ENCODE assay signal across 11 cellular contexts in genomic region chr7:114416089-114416990, GRCh38. TPM values are rescaled to one million over a fixed set of nuclear protein-coding genes. Genes with fewer than 3 reads are reported as not detected.
DNase-seq lines count a peak whose midpoint lies in the region; FAIRE-seq and TF ChIP-seq lines count a peak whose summit lies in the region.
"Had no signal": no experiment of that assay in that cellular context is flagged by ENCODE, and none has a peak within 500 bp of the region (broad histone marks: within the 10 kb centered on the region; RNA-seq: fewer than 3 reads in every experiment).

No MANE protein-coding gene starts in this region.

- no peaks in the 10 kb centered on the region for H3K27me3 ChIP-seq in sigmoid colon

- no peaks in the 10 kb centered on the region for H3K36me3 ChIP-seq in sigmoid colon

- H3K27ac ChIP-seq in sigmoid colon: peak overlapping the region; percentile 79 to 91 (median 85)

- TF ChIP-seq CTCF in fibroblast of the aortic adventitia (IDR thresholded peaks at IDR 0.05; ENCODE audit: insufficient read depth, low read length) (no peak), sigmoid colon (IDR thresholded peaks at IDR 0.05) (no peak)

- no peaks in the 10 kb centered on the region for H3K9me3 ChIP-seq in sigmoid colon

- TF ChIP-seq POLR2A in sigmoid colon (IDR thresholded peaks at IDR 0.05): no peak

- no peak for TF ChIP-seq EP300 in sigmoid colon (IDR thresholded peaks at IDR 0.05)

- intact Hi-C loops in sigmoid colon (cut with DNase I): loop anchor here (5.0 to 10.0 kb wide), 2 partner anchors 241 to 1258 kb away; no protein-coding TSS in a partner anchor

- DNase-seq in NCI-H345 (lab: John Stamatoyannopoulos, UW) (peak; percentile 36), fibroblast of the aortic adventitia (ENCODE audit: low read depth) (no peak), sigmoid colon (no peak), AG08396 (ENCODE audit: low spot score) (no peak), HPDE6-E6E7 (ENCODE audit: extremely low spot score) (no peak), HUDEP-2 (lab: John Stamatoyannopoulos, UW; ENCODE audit: unreplicated experiment in 76 of 76) (no peak), NCI-H446 treated with DMSO at 0.1 percent for 48 hours (lab: John Stamatoyannopoulos, UW) (no peak)
- DNase-seq: activated CD4-positive, alpha-beta memory T cell treated with anti-CD3 and anti-CD28 coated beads, Interleukin-2, amount 10 ng/mL, durations not matched to agents 7 days and 5 days; caudate nucleus; T-helper 17 cell had no signal

- peaks cover 0 to 46% (median 27%) of the 10 kb centered on the region in 4 donors for H3K4me1 ChIP-seq in sigmoid colon

- WGBS in sigmoid colon, 2 donors: 17 to 53% methylated on average over 10 of the region's 10 CpGs

- peak; percentile 15 for FAIRE-seq in G401.6 (lab: Jason Lieb, UNC)

- peak overlapping the region; percentile 27 for H3K4me3 ChIP-seq in fibroblast of the aortic adventitia (ENCODE audit: low read depth, low read length)
- H3K4me3 ChIP-seq in sigmoid colon: peak overlapping the region; percentile 31 to 55 (median 50)

RNA-seq across cellular contexts. Expression of gene FOXP2, which starts 1.7 kb away (rescaled TPM):
- total RNA-seq in fibroblast of the aortic adventitia (ENCODE audit: low replicate concordance) (3.9 and 17.4 TPM in 2 replicates), sigmoid colon (100 to 1,000 TPM in 2 of 4 donors, 10 to 100 TPM in 2; 91.2 to 150 (median 102) TPM)
- polyA plus RNA-seq in sigmoid colon: 1 to 10 TPM; 1.6 to 3.0 (median 2.8) TPM
- total RNA-seq: activated CD4-positive, alpha-beta memory T cell treated with anti-CD3 and anti-CD28 coated beads, Interleukin-2, amount 10 ng/mL, durations not matched to agents 7 days and 5 days had no signal
